ENCODE assay signal across 15 cellular contexts in the genomic region with DNA sequence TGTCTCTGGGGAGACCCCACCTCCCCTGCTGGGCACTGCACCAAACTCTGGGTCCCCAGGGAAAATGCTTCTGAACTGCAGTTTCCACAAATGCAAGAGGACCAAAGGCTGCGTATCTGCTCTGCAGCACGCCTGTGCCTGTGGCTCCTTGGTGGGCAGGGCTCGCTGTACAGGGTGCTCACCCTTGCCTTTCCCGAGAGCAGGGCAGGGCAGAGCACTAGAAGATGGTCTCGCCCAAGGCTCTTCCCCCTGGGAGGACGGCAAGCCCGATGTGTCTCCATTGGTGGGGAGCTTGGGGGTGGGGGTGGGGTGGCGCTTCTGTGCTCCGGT.
"Had no signal": no experiment of that assay in that cellular context is flagged by ENCODE, and none has a peak within 500 bp of the region (broad histone marks: within the 10 kb centered on the region; RNA-seq: fewer than 3 reads in every experiment).

No MANE protein-coding gene starts in this region.

- H3K4me2 ChIP-seq: neural progenitor cell had no signal

- H3K9me3 ChIP-seq: left lung, thyroid gland had no signal

- H3K27me3 ChIP-seq: brain microvascular endothelial cell had no signal

- DNase-seq: activated CD4-positive, alpha-beta T cell treated with anti-CD3 and anti-CD28 coated beads for 36 hours; activated effector memory CD4-positive, alpha-beta T cell treated with Interleukin-2 at 50 U/mL for 16 hours; activated T-cell treated with anti-CD3 and anti-CD28 coated beads, Interleukin-2, amount 50 U/mL, for 1 hour; amygdala; brain microvascular endothelial cell; cerebellar nuclear complex; foreskin melanocyte; stimulated activated CD4-positive, alpha-beta T cell treated with anti-CD3 and anti-CD28 coated beads, Interleukin-15, amount 100 ng/mL, for 24 hours; stimulated activated CD4-positive, alpha-beta T cell treated with anti-CD3 and anti-CD28 coated beads, Interleukin-4, amount 100 ng/mL, for 24 hours; T-helper 9 cell; thyroid gland had no signal

- H3K36me3 Mint-ChIP-seq: activated naive CD8-positive, alpha-beta T cell; neural progenitor cell had no signal

- H3K36me3 ChIP-seq: brain microvascular endothelial cell, left lung, neural progenitor cell, thyroid gland had no signal

- H3K27ac ChIP-seq: brain microvascular endothelial cell, left lung, neural progenitor cell, parathyroid adenoma, thyroid gland had no signal

- H3K4me1 Mint-ChIP-seq: activated CD4-positive, alpha-beta T cell treated with anti-CD3 and anti-CD28 coated beads for 36 hours had no signal

- H3K4me3 Mint-ChIP-seq: activated CD4-positive, alpha-beta T cell treated with anti-CD3 and anti-CD28 coated beads for 36 hours; activated naive CD8-positive, alpha-beta T cell had no signal

- ATAC-seq: activated CD4-positive, alpha-beta T cell treated with anti-CD3 and anti-CD28 coated beads for 36 hours; left lung had no signal

- H2AFZ ChIP-seq: neural progenitor cell, parathyroid adenoma had no signal

- H3K4me3 ChIP-seq: left lung, neural progenitor cell, thyroid gland had no signal

- H3K9ac ChIP-seq: neural progenitor cell, parathyroid adenoma had no signal

- H3K4me1 ChIP-seq: left lung, parathyroid adenoma had no signal

- H3K27ac Mint-ChIP-seq: activated CD4-positive, alpha-beta T cell treated with anti-CD3 and anti-CD28 coated beads for 36 hours; activated naive CD8-positive, alpha-beta T cell; neural progenitor cell had no signal
